Comparison of ENCODE assay signal across 22 cellular contexts in genomic region chr15:98586066-98586465, GRCh38.
"Had no signal": no experiment of that assay in that cellular context is flagged by ENCODE, and none has a peak within 500 bp of the region (broad histone marks: within the 10 kb centered on the region; RNA-seq: fewer than 3 reads in every experiment).

No MANE protein-coding gene starts in this region.

- H3K9me3 ChIP-seq: colonic mucosa, heart right ventricle, neutrophil, pancreas, stomach, testis had no signal

- H3K4me1 Mint-ChIP-seq: central memory CD8-positive, alpha-beta T cell; immature natural killer cell; memory B cell; stimulated activated effector memory CD8-positive, alpha-beta T cell treated with anti-CD3 and anti-CD28 coated beads, Interleukin-12 subunit alpha, Interleukin-12 subunit beta, amount 100 ng/mL, for 72 hours had no signal

- H3K36me3 Mint-ChIP-seq: immature natural killer cell; memory B cell; natural killer cell treated with Interleukin-12 subunit alpha and Interleukin-12 subunit beta and Interleukin-15 and Interleukin-18, amount 100 ng/mL, for 72 hours; stimulated activated effector memory CD8-positive, alpha-beta T cell treated with anti-CD3 and anti-CD28 coated beads, Interleukin-12 subunit alpha, Interleukin-12 subunit beta, amount 100 ng/mL, for 72 hours; type B pancreatic cell had no signal

- H3K27me3 ChIP-seq: pancreas, testis had no signal

- H3K4me1 ChIP-seq: colonic mucosa, heart right ventricle, pancreas, stomach, testis had no signal

- H3K4me3 ChIP-seq: colonic mucosa, heart right ventricle, pancreas, stomach, testis had no signal

- H3K36me3 ChIP-seq: colonic mucosa, heart right ventricle, neutrophil, pancreas, stomach had no signal

- H3K27ac Mint-ChIP-seq: activated CD4-positive, alpha-beta T cell treated with anti-CD3 and anti-CD28 coated beads, Interleukin-2, amount 10 ng/mL, durations not matched to agents 24 days and 14 days; activated T-helper 1 cell treated with anti-CD3 and anti-CD28 coated beads, Interleukin-12 subunit alpha, Interleukin-12 subunit beta, Interleukin-2, Interleukin-4 antibody, amounts not matched to agents 30 ng/mL and 10 ng/mL and 1 ng/mL, durations not matched to agents 14 hours and 24 hours and 36 hours; immature natural killer cell; memory B cell; natural killer cell treated with Interleukin-12 subunit alpha and Interleukin-12 subunit beta and Interleukin-15 and Interleukin-18, amount 100 ng/mL, for 72 hours; stimulated activated effector memory CD8-positive, alpha-beta T cell treated with anti-CD3 and anti-CD28 coated beads, Interleukin-12 subunit alpha, Interleukin-12 subunit beta, amount 100 ng/mL, for 72 hours; type B pancreatic cell had no signal

- H3K9me3 Mint-ChIP-seq: activated CD4-positive, alpha-beta T cell treated with anti-CD3 and anti-CD28 coated beads, Interleukin-2, amount 10 ng/mL, durations not matched to agents 24 days and 14 days; activated T-helper 1 cell treated with anti-CD3 and anti-CD28 coated beads, Interleukin-12 subunit alpha, Interleukin-12 subunit beta, Interleukin-2, Interleukin-4 antibody, amounts not matched to agents 30 ng/mL and 10 ng/mL and 1 ng/mL, durations not matched to agents 14 hours and 24 hours and 36 hours; central memory CD8-positive, alpha-beta T cell; immature natural killer cell; memory B cell; natural killer cell treated with Interleukin-12 subunit alpha and Interleukin-12 subunit beta and Interleukin-15 and Interleukin-18, amount 100 ng/mL, for 72 hours; stimulated activated effector memory CD8-positive, alpha-beta T cell treated with anti-CD3 and anti-CD28 coated beads, Interleukin-12 subunit alpha, Interleukin-12 subunit beta, amount 100 ng/mL, for 72 hours; type B pancreatic cell had no signal

- H3K4me3 Mint-ChIP-seq: activated CD4-positive, alpha-beta T cell treated with anti-CD3 and anti-CD28 coated beads, Interleukin-2, amount 10 ng/mL, durations not matched to agents 24 days and 14 days; activated T-helper 1 cell treated with anti-CD3 and anti-CD28 coated beads, Interleukin-12 subunit alpha, Interleukin-12 subunit beta, Interleukin-2, Interleukin-4 antibody, amounts not matched to agents 30 ng/mL and 10 ng/mL and 1 ng/mL, durations not matched to agents 14 hours and 24 hours and 36 hours; central memory CD8-positive, alpha-beta T cell; immature natural killer cell; memory B cell; natural killer cell treated with Interleukin-12 subunit alpha and Interleukin-12 subunit beta and Interleukin-15 and Interleukin-18, amount 100 ng/mL, for 72 hours; stimulated activated effector memory CD8-positive, alpha-beta T cell treated with anti-CD3 and anti-CD28 coated beads, Interleukin-12 subunit alpha, Interleukin-12 subunit beta, amount 100 ng/mL, for 72 hours; type B pancreatic cell had no signal

- FAIRE-seq: frontal cortex, pancreas had no signal

- ATAC-seq: heart right ventricle; natural killer cell treated with Interleukin-12 subunit alpha and Interleukin-12 subunit beta and Interleukin-15 and Interleukin-18, amount 100 ng/mL, for 72 hours; pancreas; sciatic nerve; stimulated activated effector memory CD8-positive, alpha-beta T cell treated with anti-CD3 and anti-CD28 coated beads, Interleukin-12 subunit alpha, Interleukin-12 subunit beta, amount 100 ng/mL, for 72 hours had no signal

- H3K27ac ChIP-seq: colonic mucosa, heart right ventricle, neutrophil, pancreas, stomach, testis had no signal

- DNase-seq: activated CD4-positive, alpha-beta T cell treated with anti-CD3 and anti-CD28 coated beads, Interleukin-2, amount 10 ng/mL, durations not matched to agents 24 days and 14 days; activated CD4-positive, CD25-positive, alpha-beta regulatory T cell; activated gamma-delta T cell treated with Interleukin-2 at 50 U/mL for 16 hours; aorta; colonic mucosa; erythroblast; heart right ventricle; immature natural killer cell; pancreas; stimulated activated CD4-positive, alpha-beta T cell treated with anti-CD3 and anti-CD28 coated beads, Interleukin-4, amount 100 ng/mL, for 24 hours; stomach; T1000; testis had no signal
